14 cellular contexts compared by ENCODE assay signal in the genomic region with DNA sequence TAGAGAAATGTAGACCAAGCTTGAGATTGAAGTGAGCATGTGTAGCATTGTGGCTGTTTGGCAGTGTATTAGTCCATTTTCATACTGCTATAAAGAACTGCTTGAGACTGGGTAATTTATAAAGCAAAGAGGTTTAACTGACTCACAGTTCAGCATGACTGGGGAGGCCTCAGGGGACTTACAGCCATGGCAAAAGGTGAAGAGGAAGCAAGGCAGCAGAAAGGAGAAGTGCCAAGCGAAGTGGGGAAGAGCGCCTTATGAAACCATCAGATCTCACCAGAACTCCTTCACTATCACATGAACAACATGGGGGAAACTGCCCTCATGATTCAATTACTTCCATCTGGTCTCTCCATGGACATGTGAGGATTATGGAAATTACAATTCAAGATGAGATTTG. TPM values are rescaled to one million over a fixed set of nuclear protein-coding genes. Genes with fewer than 3 reads are reported as not detected.
DNase-seq lines count a peak whose midpoint lies in the region; ATAC-seq and TF ChIP-seq lines count a peak whose summit lies in the region.
"Had no signal": no experiment of that assay in that cellular context is flagged by ENCODE, and none has a peak within 500 bp of the region (broad histone marks: within the 10 kb centered on the region; RNA-seq: fewer than 3 reads in every experiment).

No MANE protein-coding gene starts in this region.

- DNase-seq in SKM-1 treated with dmso at 0.1 percent for 144 hours (lab: John Stamatoyannopoulos, UW; ENCODE audit: unreplicated experiment) (peak; percentile 97), suprapubic skin (ENCODE audit: low spot score in 2 of 2) (no peak)
- DNase-seq in activated T-helper 1 cell treated with anti-CD3 and anti-CD28 coated beads, Interleukin-12 subunit alpha, Interleukin-12 subunit beta, Interleukin-2, Interleukin-4 antibody, amounts not matched to agents 30 ng/mL and 10 ng/mL and 1 ng/mL, durations not matched to agents 14 hours and 24 hours and 36 hours (ENCODE audit: low spot score) = no peak
- no peak for DNase-seq in activated naive CD4-positive, alpha-beta T cell treated with anti-CD3 and anti-CD28 coated beads, Interleukin-2, amount 50 U/mL, for 16 hours
- DNase-seq in activated CD4-positive, alpha-beta T cell treated with anti-CD3 and anti-CD28 coated beads for 1 hour = no peak
- DNase-seq: activated naive CD8-positive, alpha-beta T cell treated with anti-CD3 and anti-CD28 coated beads, Interleukin-2, amount 10 ng/mL, durations not matched to agents 7 days and 5 days; left colon; NCI-H524 treated with DMSO at 0.1 percent for 48 hours; SK-N-SH; stimulated activated CD4-positive, alpha-beta T cell treated with anti-CD3 and anti-CD28 coated beads, Interleukin-15, amount 100 ng/mL, for 24 hours had no signal

- peaks cover 2% of the 10 kb centered on the region for H3K27me3 Mint-ChIP-seq in activated T-helper 1 cell treated with anti-CD3 and anti-CD28 coated beads, Interleukin-12 subunit alpha, Interleukin-12 subunit beta, Interleukin-2, Interleukin-4 antibody, amounts not matched to agents 30 ng/mL and 10 ng/mL and 1 ng/mL, durations not matched to agents 14 hours and 24 hours and 36 hours (ENCODE audit: insufficient read depth)

- intact Hi-C loops in activated T-helper 1 cell treated with anti-CD3 and anti-CD28 coated beads, Interleukin-12 subunit alpha, Interleukin-12 subunit beta, Interleukin-2, Interleukin-4 antibody, amounts not matched to agents 30 ng/mL and 10 ng/mL and 1 ng/mL, durations not matched to agents 14 hours and 24 hours and 36 hours (cut with micrococcal nuclease) = no loop called here

- TF ChIP-seq POLR2A in suprapubic skin (IDR thresholded peaks at IDR 0.05) = no peak

- no peak overlapping the region for H3K4me3 ChIP-seq in suprapubic skin
- H3K4me3 ChIP-seq: neural progenitor cell had no signal

- H3K27me3 ChIP-seq in suprapubic skin = no peaks in the 10 kb centered on the region
- H3K27me3 ChIP-seq: neural progenitor cell had no signal

- no peaks in the 10 kb centered on the region for H3K9me3 ChIP-seq in suprapubic skin
- H3K9me3 ChIP-seq: SK-N-SH had no signal

- H3K9me3 Mint-ChIP-seq in activated T-helper 1 cell treated with anti-CD3 and anti-CD28 coated beads, Interleukin-12 subunit alpha, Interleukin-12 subunit beta, Interleukin-2, Interleukin-4 antibody, amounts not matched to agents 30 ng/mL and 10 ng/mL and 1 ng/mL, durations not matched to agents 14 hours and 24 hours and 36 hours = peaks cover 17% of the 10 kb centered on the region

- peak; percentile 56 for ATAC-seq in GM19463 (IDR thresholded peaks at IDR 0.05; ENCODE audit: unreplicated experiment)
- ATAC-seq in HG03196 (IDR thresholded peaks at IDR 0.05; ENCODE audit: unreplicated experiment) = peak; percentile 79
- ATAC-seq: left colon had no signal

- H3K4me1 Mint-ChIP-seq in activated T-helper 1 cell treated with anti-CD3 and anti-CD28 coated beads, Interleukin-12 subunit alpha, Interleukin-12 subunit beta, Interleukin-2, Interleukin-4 antibody, amounts not matched to agents 30 ng/mL and 10 ng/mL and 1 ng/mL, durations not matched to agents 14 hours and 24 hours and 36 hours (ENCODE audit: low read depth) = no peaks in the 10 kb centered on the region
- H3K4me1 Mint-ChIP-seq: activated naive CD8-positive, alpha-beta T cell treated with anti-CD3 and anti-CD28 coated beads, Interleukin-2, amount 10 ng/mL, durations not matched to agents 7 days and 5 days; neural progenitor cell had no signal

- WGBS in suprapubic skin = 43% methylated on average over 2 of the region's 2 CpGs

- H3K4me1 ChIP-seq in suprapubic skin = peaks cover 11% of the 10 kb centered on the region
- H3K4me1 ChIP-seq: neural progenitor cell had no signal

- H3K36me3 ChIP-seq in suprapubic skin = no peaks in the 10 kb centered on the region
- H3K36me3 ChIP-seq: neural progenitor cell had no signal

- H3K4me3 Mint-ChIP-seq in activated T-helper 1 cell treated with anti-CD3 and anti-CD28 coated beads, Interleukin-12 subunit alpha, Interleukin-12 subunit beta, Interleukin-2, Interleukin-4 antibody, amounts not matched to agents 30 ng/mL and 10 ng/mL and 1 ng/mL, durations not matched to agents 14 hours and 24 hours and 36 hours = no peak overlapping the region
- H3K4me3 Mint-ChIP-seq: activated naive CD8-positive, alpha-beta T cell treated with anti-CD3 and anti-CD28 coated beads, Interleukin-2, amount 10 ng/mL, durations not matched to agents 7 days and 5 days; neural progenitor cell had no signal

- peaks cover 3% of the 10 kb centered on the region for H3K36me3 Mint-ChIP-seq in activated T-helper 1 cell treated with anti-CD3 and anti-CD28 coated beads, Interleukin-12 subunit alpha, Interleukin-12 subunit beta, Interleukin-2, Interleukin-4 antibody, amounts not matched to agents 30 ng/mL and 10 ng/mL and 1 ng/mL, durations not matched to agents 14 hours and 24 hours and 36 hours (ENCODE audit: low read depth)
- H3K36me3 Mint-ChIP-seq: neural progenitor cell had no signal

- no peak for TF ChIP-seq CTCF in suprapubic skin (IDR thresholded peaks at IDR 0.05)

- H3K27ac Mint-ChIP-seq in activated T-helper 1 cell treated with anti-CD3 and anti-CD28 coated beads, Interleukin-12 subunit alpha, Interleukin-12 subunit beta, Interleukin-2, Interleukin-4 antibody, amounts not matched to agents 30 ng/mL and 10 ng/mL and 1 ng/mL, durations not matched to agents 14 hours and 24 hours and 36 hours = no peak overlapping the region
- H3K27ac Mint-ChIP-seq: activated naive CD8-positive, alpha-beta T cell treated with anti-CD3 and anti-CD28 coated beads, Interleukin-2, amount 10 ng/mL, durations not matched to agents 7 days and 5 days; neural progenitor cell had no signal

- H3K27ac ChIP-seq in suprapubic skin = peak overlapping the region; percentile 45
- H3K27ac ChIP-seq: neural progenitor cell had no signal

- TF ChIP-seq EP300 in suprapubic skin (IDR thresholded peaks at IDR 0.05) = no peak

RNA-seq across cellular contexts. Expression of a gene that starts 8.6 kb away (rescaled TPM):
- total RNA-seq in suprapubic skin = 100 to 1,000 TPM; 106 to 151 (median 120) TPM
- 0.16 and 0.54 TPM in 2 replicates for total RNA-seq in activated T-helper 1 cell treated with anti-CD3 and anti-CD28 coated beads, Interleukin-12 subunit alpha, Interleukin-12 subunit beta, Interleukin-2, Interleukin-4 antibody, amounts not matched to agents 30 ng/mL and 10 ng/mL and 1 ng/mL, durations not matched to agents 14 hours and 24 hours and 36 hours
- total RNA-seq: fibroblast of villous mesenchyme, left colon had no signal

Comparison
In these comparisons a context has a peak if more than half of its experiments do, and no peak if none do; other contexts are left out.
1. RNA of a gene that starts 8.6 kb away (total RNA-seq): 106 to 151 TPM in suprapubic skin; 0.16 to 0.54 TPM in activated T-helper 1 cell treated with anti-CD3 and anti-CD28 coated beads, Interleukin-12 subunit alpha, Interleukin-12 subunit beta, Interleukin-2, Interleukin-4 antibody, amounts not matched to agents 30 ng/mL and 10 ng/mL and 1 ng/mL, durations not matched to agents 14 hours and 24 hours and 36 hours; every median in the first group is over 10 times any median in the second.